ENCODE assay signal across 12 cellular contexts in the genomic region with DNA sequence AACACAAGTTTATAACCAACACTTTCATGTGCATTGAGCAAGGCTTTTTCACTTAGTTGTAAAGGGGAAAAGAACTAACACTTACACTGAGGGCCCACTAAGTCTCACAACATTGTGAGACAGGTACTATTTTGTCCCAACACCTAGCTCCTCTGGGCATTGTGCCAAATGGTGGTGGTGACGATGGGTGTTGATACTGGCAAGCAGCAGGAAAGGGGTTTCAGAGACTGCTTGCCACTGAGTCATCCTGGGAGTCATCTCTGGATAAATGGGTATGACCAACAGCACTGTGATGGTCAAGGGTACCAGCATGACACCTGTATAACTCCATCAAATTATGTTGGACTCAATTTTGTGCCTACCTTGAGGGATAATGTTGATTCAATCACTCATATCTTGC.
DNase-seq lines count a peak whose midpoint lies in the region; ATAC-seq and TF ChIP-seq lines count a peak whose summit lies in the region.
"Had no signal": no experiment of that assay in that cellular context is flagged by ENCODE, and none has a peak within 500 bp of the region (broad histone marks: within the 10 kb centered on the region; RNA-seq: fewer than 3 reads in every experiment).

No MANE protein-coding gene starts in this region.

- no peak for ATAC-seq in HG03025 (IDR thresholded peaks at IDR 0.05; ENCODE audit: low FRiP score, unreplicated experiment)
- ATAC-seq in GM18520 (IDR thresholded peaks at IDR 0.05; ENCODE audit: unreplicated experiment), result no peak
- no peak for ATAC-seq in GM18517 (IDR thresholded peaks at IDR 0.05; ENCODE audit: unreplicated experiment)

- TF ChIP-seq RAD21 in Ishikawa (IDR thresholded peaks at IDR 0.05; ENCODE audit: low read depth), result no peak

- TF ChIP-seq EP300 in Ishikawa (IDR thresholded peaks at IDR 0.05; ENCODE audit: borderline replicate concordance), result no peak

- DNase-seq in Caki2 (ENCODE audit: low read depth) (peak; percentile 17), kidney tubule cell (ENCODE audit: low spot score) (peak; percentile 96), NCI-H526 (lab: John Stamatoyannopoulos, UW) (no peak)
- DNase-seq in activated CD8-positive, alpha-beta memory T cell treated with anti-CD3 and anti-CD28 coated beads, Interleukin-2, amount 50 U/mL, for 4 hours, result peak; percentile 50
- DNase-seq: amniotic stem cell, GDM1, heart left ventricle, naive B cell had no signal

- in situ Hi-C loops in Caki2 (cut with HindIII; ENCODE audit: low pct_unique_long_range_greater_than_20kb, low sequenced_read_pairs), result no loop called here

TF ChIP-seq in Ishikawa, 13 proteins besides CTCF, POLR2A, EP300 and RAD21:
- TF ChIP-seq, protein P1, sequence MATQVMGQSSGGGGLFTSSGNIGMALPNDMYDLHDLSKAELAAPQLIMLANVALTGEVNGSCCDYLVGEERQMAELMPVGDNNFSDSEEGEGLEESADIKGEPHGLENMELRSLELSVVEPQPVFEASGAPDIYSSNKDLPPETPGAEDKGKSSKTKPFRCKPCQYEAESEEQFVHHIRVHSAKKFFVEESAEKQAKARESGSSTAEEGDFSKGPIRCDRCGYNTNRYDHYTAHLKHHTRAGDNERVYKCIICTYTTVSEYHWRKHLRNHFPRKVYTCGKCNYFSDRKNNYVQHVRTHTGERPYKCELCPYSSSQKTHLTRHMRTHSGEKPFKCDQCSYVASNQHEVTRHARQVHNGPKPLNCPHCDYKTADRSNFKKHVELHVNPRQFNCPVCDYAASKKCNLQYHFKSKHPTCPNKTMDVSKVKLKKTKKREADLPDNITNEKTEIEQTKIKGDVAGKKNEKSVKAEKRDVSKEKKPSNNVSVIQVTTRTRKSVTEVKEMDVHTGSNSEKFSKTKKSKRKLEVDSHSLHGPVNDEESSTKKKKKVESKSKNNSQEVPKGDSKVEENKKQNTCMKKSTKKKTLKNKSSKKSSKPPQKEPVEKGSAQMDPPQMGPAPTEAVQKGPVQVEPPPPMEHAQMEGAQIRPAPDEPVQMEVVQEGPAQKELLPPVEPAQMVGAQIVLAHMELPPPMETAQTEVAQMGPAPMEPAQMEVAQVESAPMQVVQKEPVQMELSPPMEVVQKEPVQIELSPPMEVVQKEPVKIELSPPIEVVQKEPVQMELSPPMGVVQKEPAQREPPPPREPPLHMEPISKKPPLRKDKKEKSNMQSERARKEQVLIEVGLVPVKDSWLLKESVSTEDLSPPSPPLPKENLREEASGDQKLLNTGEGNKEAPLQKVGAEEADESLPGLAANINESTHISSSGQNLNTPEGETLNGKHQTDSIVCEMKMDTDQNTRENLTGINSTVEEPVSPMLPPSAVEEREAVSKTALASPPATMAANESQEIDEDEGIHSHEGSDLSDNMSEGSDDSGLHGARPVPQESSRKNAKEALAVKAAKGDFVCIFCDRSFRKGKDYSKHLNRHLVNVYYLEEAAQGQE (IDR thresholded peaks at IDR 0.05; ENCODE audit: low read depth), result no peak
- TF ChIP-seq YY1 (IDR thresholded peaks at IDR 0.05; ENCODE audit: low read depth), result no peak
- no peak for TF ChIP-seq ZBTB7A (IDR thresholded peaks at IDR 0.05; ENCODE audit: low read depth)
- peak; percentile 37; the same call in 1 of the 2 replicates for TF ChIP-seq NFIC (IDR thresholded peaks at IDR 0.05)

Comparison
In these comparisons a context has a peak if more than half of its experiments do, and no peak if none do; other contexts are left out.
1. DNase-seq: peak in Caki2 (single experiment), activated CD8-positive, alpha-beta memory T cell treated with anti-CD3 and anti-CD28 coated beads, Interleukin-2, amount 50 U/mL, for 4 hours (single experiment) and kidney tubule cell (single experiment); none in NCI-H526 (0 of 2).